In the genomic region with DNA sequence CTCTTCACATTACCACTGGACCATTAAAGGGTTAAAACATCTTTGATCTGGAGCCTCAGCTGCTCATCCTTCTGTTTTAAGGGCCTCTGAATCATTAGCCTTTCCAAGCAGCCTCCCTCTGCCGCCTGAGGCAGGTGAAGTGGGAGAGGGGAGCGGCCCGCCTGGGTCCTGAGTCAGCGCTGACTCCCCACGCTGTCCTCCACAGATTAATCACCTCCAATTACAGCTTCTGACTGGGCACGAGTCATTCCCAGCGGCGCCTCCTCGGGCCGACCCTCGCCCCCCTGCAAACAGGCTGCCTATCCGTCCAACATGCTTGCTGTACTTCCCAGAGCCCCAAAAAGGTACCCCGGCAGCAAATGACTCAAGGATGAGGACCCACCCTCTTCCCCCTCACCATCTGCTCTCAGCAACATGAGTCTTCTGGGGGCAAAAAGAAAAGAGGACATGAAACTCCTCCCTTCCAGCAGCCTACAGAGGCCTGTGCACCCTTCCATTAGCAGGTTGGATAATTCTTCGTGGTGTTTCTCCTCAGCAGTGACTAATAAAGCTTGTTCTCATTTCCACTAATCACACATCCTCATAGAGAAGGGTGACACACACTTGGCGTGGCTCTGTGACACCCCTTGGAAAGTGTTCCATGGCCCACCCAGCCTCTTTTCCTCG, we compare ENCODE assay signal across 13 cellular contexts. TPM values are rescaled to one million over a fixed set of nuclear protein-coding genes. Genes with fewer than 3 reads are reported as not detected.
DNase-seq lines count a peak whose midpoint lies in the region; ATAC-seq and TF ChIP-seq lines count a peak whose summit lies in the region.
"Had no signal": no experiment of that assay in that cellular context is flagged by ENCODE, and none has a peak within 500 bp of the region (broad histone marks: within the 10 kb centered on the region; RNA-seq: fewer than 3 reads in every experiment).

No MANE protein-coding gene starts in this region.

- H3K4me3 Mint-ChIP-seq in brain: peak overlapping the region in 1 of 5 experiments; percentile 15

- peak; percentile 40 to 52 for ATAC-seq in activated CD4-positive, CD25-positive, alpha-beta regulatory T cell treated with anti-CD3 and anti-CD28 coated beads, Interleukin-2, amount 50 U/mL, for 24 hours
- ATAC-seq in GM21717 (IDR thresholded peaks at IDR 0.05; ENCODE audit: unreplicated experiment): no peak

- H3K27ac Mint-ChIP-seq in brain: peak overlapping the region in 3 of 5 experiments; percentile 70 to 76 (median 71)
- H3K27ac Mint-ChIP-seq: progenitor cell of endocrine pancreas had no signal

- H3K27me3 Mint-ChIP-seq in brain: peaks cover 8% of the 10 kb centered on the region

- H3K9me3 Mint-ChIP-seq in brain: peaks cover 0 to 7% (median 0%) of the 10 kb centered on the region in 5 experiments

- no peaks in the 10 kb centered on the region for H3K36me3 Mint-ChIP-seq in brain

- TF ChIP-seq CTCF in brain (conservative IDR thresholded peaks at IDR 0.05): no peak

- H3K4me1 Mint-ChIP-seq in brain: peaks cover 62% of the 10 kb centered on the region

- in situ Hi-C loops in ACHN (cut with HindIII; ENCODE audit: low pct_ligation_motif_present, low pct_unique_long_range_greater_than_20kb, low sequenced_read_pairs): no loop called here

- no peak for DNase-seq in activated CD4-positive, CD25-positive, alpha-beta regulatory T cell (lab: John Stamatoyannopoulos, UW)
- peak; percentile 87 for DNase-seq in HT1080 (ENCODE audit: low read depth)
- peak; percentile 12 for DNase-seq in stimulated activated CD4-positive, alpha-beta T cell treated with anti-CD3 and anti-CD28 coated beads, Interleukin-4, amount 100 ng/mL, for 24 hours
- DNase-seq in dermis blood vessel endothelial cell: no peak
- DNase-seq in ACHN: no peak
- DNase-seq: activated CD4-positive, alpha-beta T cell treated with anti-CD3 and anti-CD28 coated beads, Interleukin-2, amount 50 U/mL, for 4 hours; DND-41; KG1; NCI-H526 treated with DMSO at 0.1 percent for 48 hours had no signal

RNA-seq across cellular contexts. Expression of gene JAM3, which starts 44.3 kb away (rescaled TPM):
- 41.2 and 49.5 TPM in 2 replicates for total RNA-seq in HT1080 (2014; rRNA removed; shearing (Covaris generic))
- polyA plus RNA-seq in HT1080 (2015; cell fraction: cytosol; rRNA removed): 46.8 and 54.7 TPM in 2 replicates
- 47.4 and 51.2 TPM in 2 replicates for polyA plus RNA-seq in HT1080 (2015; cell fraction: nucleus; rRNA removed)
- 125 TPM for polyA plus RNA-seq in brain (ENCODE audit: insufficient read depth, low read depth, low replicate concordance)
- total RNA-seq in dermis blood vessel endothelial cell: 14.4 and 49.5 TPM in 2 replicates

Comparison
In these comparisons a context has a peak if more than half of its experiments do, and no peak if none do; other contexts are left out.
1. DNase-seq: peak in HT1080 (single experiment) and stimulated activated CD4-positive, alpha-beta T cell treated with anti-CD3 and anti-CD28 coated beads, Interleukin-4, amount 100 ng/mL, for 24 hours (single experiment); none in activated CD4-positive, CD25-positive, alpha-beta regulatory T cell (0 of 4), dermis blood vessel endothelial cell (single experiment) and ACHN (single experiment).